In the genomic region with DNA sequence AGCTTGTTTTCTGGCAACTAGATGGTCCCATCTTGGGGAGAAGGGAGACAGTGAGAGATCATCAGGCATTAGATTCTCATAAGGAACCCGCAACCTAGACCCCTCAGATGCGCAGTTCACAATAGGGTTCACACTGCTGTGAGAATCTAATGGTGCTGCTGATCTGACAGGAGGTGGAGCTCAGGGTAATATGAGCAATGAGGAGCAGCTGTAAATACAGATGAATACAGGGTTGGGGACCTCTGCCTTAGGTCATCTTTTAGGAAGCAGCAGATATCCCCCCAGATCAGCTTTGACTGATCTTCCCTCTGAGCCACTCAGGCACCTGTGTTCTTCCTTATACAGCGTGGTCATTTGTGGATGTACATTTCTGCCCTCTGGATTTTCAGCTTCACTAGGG, we compare ENCODE assay signal across 9 cellular contexts.
"Had no signal": no experiment of that assay in that cellular context is flagged by ENCODE, and none has a peak within 500 bp of the region (broad histone marks: within the 10 kb centered on the region; RNA-seq: fewer than 3 reads in every experiment).

No MANE protein-coding gene starts in this region.

- ATAC-seq: activated CD4-positive, alpha-beta T cell treated with anti-CD3 and anti-CD28 coated beads for 36 hours; activated CD4-positive, CD25-positive, alpha-beta regulatory T cell treated with anti-CD3 and anti-CD28 coated beads, Interleukin-2, amount 50 U/mL, for 24 hours; activated CD8-positive, alpha-beta memory T cell treated with anti-CD3 and anti-CD28 coated beads, Interleukin-2, amount 10 ng/mL, durations not matched to agents 7 days and 5 days; activated CD8-positive, alpha-beta T cell treated with anti-CD3 and anti-CD28 coated beads for 36 hours; activated CD8-positive, alpha-beta T cell treated with anti-CD3 and anti-CD28 coated beads, Interleukin-2, amount 10 ng/mL, durations not matched to agents 7 days and 5 days; T-helper 17 cell; WTC11 had no signal

- H3K36me3 ChIP-seq: WERI-Rb-1 had no signal

- H3K27ac ChIP-seq: VCaP, WERI-Rb-1 had no signal
